ENCODE assay signal across 19 cellular contexts in the genomic region with DNA sequence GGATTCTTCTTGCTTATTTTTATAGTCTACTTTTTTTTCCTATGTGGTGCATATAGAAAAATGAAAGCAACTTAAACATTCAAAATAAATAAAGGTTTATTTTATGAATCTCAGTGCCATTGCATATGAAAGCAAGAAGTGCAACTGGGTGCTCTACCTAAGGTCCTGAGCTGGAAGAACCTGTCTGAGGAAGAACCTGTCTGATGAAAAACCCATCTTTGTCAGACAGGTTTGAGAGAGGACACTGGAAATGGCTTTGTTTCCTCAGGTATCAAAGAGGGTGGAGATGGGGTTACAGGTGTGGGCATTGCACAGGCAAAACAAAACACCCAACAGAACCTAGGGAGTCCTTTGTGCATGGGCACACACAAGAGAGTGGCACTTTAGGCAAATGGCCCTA. TPM values are rescaled to one million over a fixed set of nuclear protein-coding genes. Genes with fewer than 3 reads are reported as not detected.
"Had no signal": no experiment of that assay in that cellular context is flagged by ENCODE, and none has a peak within 500 bp of the region (broad histone marks: within the 10 kb centered on the region; RNA-seq: fewer than 3 reads in every experiment).

No MANE protein-coding gene starts in this region.

- H3K27me3 ChIP-seq: breast epithelium, left lung, neural progenitor cell, vagina had no signal

- H3K27ac ChIP-seq: breast epithelium, left lung, neural progenitor cell, vagina had no signal

- H3K4me3 Mint-ChIP-seq: activated naive CD8-positive, alpha-beta T cell treated with anti-CD3 and anti-CD28 coated beads, Interleukin-2, amount 50 U/mL, for 24 hours; activated T-helper 17 cell treated with anti-CD3 and anti-CD28 coated beads, Interleukin-2, amount 50 U/mL, for 72 hours; naive B cell; neural progenitor cell; stimulated activated effector memory CD8-positive, alpha-beta T cell treated with anti-CD3 and anti-CD28 coated beads, Interleukin-12 subunit alpha, Interleukin-12 subunit beta, amount 100 ng/mL, for 72 hours had no signal

- DNase-seq: activated naive CD4-positive, alpha-beta T cell treated with Interleukin-2 at 50 U/mL for 16 hours; activated naive CD8-positive, alpha-beta T cell treated with anti-CD3 and anti-CD28 coated beads, Interleukin-2, amount 50 U/mL, for 24 hours; aorta; erythroblast; left lung; mammary epithelial cell; naive B cell; stimulated activated CD4-positive, alpha-beta T cell treated with anti-CD3 and anti-CD28 coated beads, Interleukin-1b, Interleukin-23, amount 100 ng/mL, for 48 hours; T-helper 9 cell had no signal

- FAIRE-seq: islet of Langerhans had no signal

- H3K4me2 ChIP-seq: neural progenitor cell had no signal

- H3K9me3 Mint-ChIP-seq: activated T-helper 17 cell treated with anti-CD3 and anti-CD28 coated beads, Interleukin-2, amount 50 U/mL, for 72 hours had no signal

- H3K36me3 ChIP-seq: breast epithelium, left lung, neural progenitor cell, vagina had no signal

- H3K4me1 ChIP-seq: breast epithelium, left lung, neural progenitor cell, vagina had no signal

- H3K27me3 Mint-ChIP-seq: activated naive CD8-positive, alpha-beta T cell treated with anti-CD3 and anti-CD28 coated beads, Interleukin-2, amount 50 U/mL, for 24 hours; activated T-helper 17 cell treated with anti-CD3 and anti-CD28 coated beads, Interleukin-2, amount 50 U/mL, for 72 hours had no signal

- H3K4me1 Mint-ChIP-seq: activated naive CD8-positive, alpha-beta T cell treated with anti-CD3 and anti-CD28 coated beads, Interleukin-2, amount 50 U/mL, for 24 hours; activated T-helper 17 cell treated with anti-CD3 and anti-CD28 coated beads, Interleukin-2, amount 50 U/mL, for 72 hours; naive B cell; neural progenitor cell; stimulated activated effector memory CD8-positive, alpha-beta T cell treated with anti-CD3 and anti-CD28 coated beads, Interleukin-12 subunit alpha, Interleukin-12 subunit beta, amount 100 ng/mL, for 72 hours had no signal

- H3K9me3 ChIP-seq: breast epithelium, vagina had no signal

- H3K9ac ChIP-seq: neural progenitor cell had no signal

- H3K4me3 ChIP-seq: breast epithelium, left lung, neural progenitor cell, vagina had no signal

- H2AFZ ChIP-seq: neural progenitor cell had no signal

- H3K27ac Mint-ChIP-seq: activated naive CD8-positive, alpha-beta T cell treated with anti-CD3 and anti-CD28 coated beads, Interleukin-2, amount 50 U/mL, for 24 hours; activated T-helper 17 cell treated with anti-CD3 and anti-CD28 coated beads, Interleukin-2, amount 50 U/mL, for 72 hours; naive B cell; neural progenitor cell had no signal

- H3K36me3 Mint-ChIP-seq: neural progenitor cell; stimulated activated effector memory CD8-positive, alpha-beta T cell treated with anti-CD3 and anti-CD28 coated beads, Interleukin-12 subunit alpha, Interleukin-12 subunit beta, amount 100 ng/mL, for 72 hours had no signal

RNA-seq across cellular contexts. Expression of a gene that starts 57.6 kb away (rescaled TPM):
- total RNA-seq: activated T-helper 17 cell treated with anti-CD3 and anti-CD28 coated beads, Interleukin-2, amount 50 U/mL, for 72 hours; aorta; breast epithelium; chondrocyte; dermis blood vessel endothelial cell; left lung; mammary epithelial cell; mononuclear cell; osteocyte; vagina had no signal
